14 cellular contexts compared by ENCODE assay signal in genomic region chr11:111724615-111725129, GRCh38. TPM values are rescaled to one million over a fixed set of nuclear protein-coding genes. Genes with fewer than 3 reads are reported as not detected.
A peak's percentile ranks its signal among the peaks of the same experiment; 100 is the strongest.
DNase-seq lines count a peak whose midpoint lies in the region; ATAC-seq, FAIRE-seq and TF ChIP-seq lines count a peak whose summit lies in the region.
"Had no signal": no experiment of that assay in that cellular context is flagged by ENCODE, and none has a peak within 500 bp of the region (broad histone marks: within the 10 kb centered on the region; RNA-seq: fewer than 3 reads in every experiment).

No MANE protein-coding gene starts in this region.

- intact Hi-C loops in CD8-positive, alpha-beta T cell (cut with DNase I, micrococcal nuclease): no loop called here
- intact Hi-C loops in K562 (cut with micrococcal nuclease) (no loop called here), HepG2 (cut with micrococcal nuclease; ENCODE audit: unreplicated experiment) (no loop called here), cardiac septum (cut with DNase I) (no loop called here), mammary epithelial cell (cut with micrococcal nuclease) (no loop called here)

- H3K79me2 ChIP-seq in K562 (ENCODE audit: control insufficient read depth, insufficient read depth, low read length) (no peaks in the 10 kb centered on the region), HepG2 (ENCODE audit: insufficient read depth, low read length) (no peaks in the 10 kb centered on the region), mammary epithelial cell (ENCODE audit: insufficient read depth, low read length) (no peaks in the 10 kb centered on the region)

- TF ChIP-seq EP300 in K562 (IDR thresholded peaks at IDR 0.05; ENCODE audit: low read length) (no peak), HepG2 (IDR thresholded peaks at IDR 0.05; ENCODE audit: low read depth in 2 of 2, low read length in 2 of 2) (no peak), HepG2 (CRISPR knock-in tag; IDR thresholded peaks at IDR 0.05; ENCODE audit: borderline replicate concordance) (no peak)

- H3K9me1 ChIP-seq in K562 (ENCODE audit: control insufficient read depth, insufficient read depth, low read length): no peaks in the 10 kb centered on the region

- TF ChIP-seq POLR2A in K562 (conservative IDR thresholded peaks at IDR 0.05) (no peak), HepG2 (IDR thresholded peaks at IDR 0.05; ENCODE audit: insufficient read depth in 1 of 2, low read depth in 2 of 2, low read length in 2 of 2) (no peak)

- peak overlapping the region; percentile 14 for H3K27ac Mint-ChIP-seq in CD8-positive, alpha-beta T cell

- H3K27me3 Mint-ChIP-seq in CD8-positive, alpha-beta T cell (ENCODE audit: low read depth): no peaks in the 10 kb centered on the region
- H3K27me3 Mint-ChIP-seq: CD8-positive, alpha-beta memory T cell had no signal

- TF ChIP-seq RAD21 in K562 (CRISPR knock-in tag; conservative IDR thresholded peaks at IDR 0.05 in 1 of 2, IDR thresholded peaks at IDR 0.05 in 1 of 2): no peak
- no peak for TF ChIP-seq RAD21 in HepG2 (CRISPR knock-in tag; IDR thresholded peaks at IDR 0.05)

- dilution Hi-C loops in mammary epithelial cell (cut with HindIII; ENCODE audit: low sequenced_read_pairs): loop anchor here (5.0 kb wide), 1 partner anchor 53 kb away; no protein-coding TSS in a partner anchor

- CTCF ChIA-PET in CD8-positive, alpha-beta T cell (lab: Charles Lee): interaction anchor here (0.9 to 1.4 kb wide), 3 partner anchors 15 to 117 kb away, joined by 3 read pairs; no protein-coding TSS in a partner anchor
- CTCF ChIA-PET in K562 (lab: Yijun Ruan, JAX; ENCODE audit: low intra/inter-chr PET ratio): no interaction called here
- CTCF ChIA-PET in HepG2 (lab: Yijun Ruan, JAX; ENCODE audit: low intra/inter-chr PET ratio, low total read pairs): no interaction called here
- CTCF ChIA-PET in mammary epithelial cell (lab: Charles Lee; ENCODE audit: low non-redundant PET): no interaction called here

- in situ Hi-C loops in K562 (cut with MboI) (no loop called here), HepG2 (cut with HindIII; ENCODE audit: extremely low pct_ligation_motif_present, low pct_unique_long_range_greater_than_20kb) (no loop called here), GM13977 (cut with MboI; ENCODE audit: low pct_unique_long_range_greater_than_20kb, low sequenced_read_pairs, unreplicated experiment) (no loop called here), mammary epithelial cell (cut with MboI; ENCODE audit: low sequenced_read_pairs in 2 of 2) (no loop called here)

- TF ChIP-seq CTCF in CD8-positive, alpha-beta T cell (IDR thresholded peaks at IDR 0.05): no peak
- no peak for TF ChIP-seq CTCF in K562 (IDR thresholded peaks at IDR 0.05 in 2 of 3, conservative IDR thresholded peaks at IDR 0.05 in 1 of 3; ENCODE audit: insufficient read depth in 2 of 3, low read depth in 1 of 3, low read length in 3 of 3)
- no peak for TF ChIP-seq CTCF in HepG2 (CRISPR knock-in tag; IDR thresholded peaks at IDR 0.05)
- TF ChIP-seq CTCF in GM13977 (IDR thresholded peaks at IDR 0.05; ENCODE audit: extremely low read depth, insufficient read depth, missing control alignments): no peak
- no peak for TF ChIP-seq CTCF in mammary epithelial cell (conservative IDR thresholded peaks at IDR 0.05 in 1 of 2, IDR thresholded peaks at IDR 0.05 in 1 of 2; ENCODE audit: extremely low read depth in 1 of 2, insufficient read depth in 1 of 2, low read depth in 1 of 2, low read length in 2 of 2)

- BruUV-seq in K562 (replicated peaks; lab: Mats Ljungman, UMichigan) (no TSS peak), HepG2 (replicated peaks; lab: Mats Ljungman, UMichigan) (no TSS peak), mammary epithelial cell (replicated peaks; lab: Mats Ljungman, UMichigan) (no TSS peak)

- H3K4me3 ChIP-seq in CD8-positive, alpha-beta T cell (ENCODE audit: low read depth, low read length): no peak overlapping the region
- H3K4me3 ChIP-seq in K562 (no peak overlapping the region), HepG2 (replicated peaks in 1 of 3; ENCODE audit: insufficient read depth in 1 of 3, low read depth in 2 of 3, low read length in 3 of 3) (no peak overlapping the region), subcutaneous abdominal adipose tissue (ENCODE audit: low read depth in 1 of 5, low read length in 5 of 5) (no peak overlapping the region), mammary epithelial cell (replicated peaks in 1 of 3; ENCODE audit: insufficient read depth in 1 of 3, low read depth in 2 of 3, low read length in 3 of 3) (no peak overlapping the region)

- H3K27me3 ChIP-seq in CD8-positive, alpha-beta T cell (ENCODE audit: insufficient read depth, low read length): no peaks in the 10 kb centered on the region
- no peaks in the 10 kb centered on the region for H3K27me3 ChIP-seq in K562 (ENCODE audit: control insufficient read depth in 2 of 2, insufficient read depth in 2 of 2, low read length in 2 of 2)
- no peaks in the 10 kb centered on the region for H3K27me3 ChIP-seq in HepG2 (ENCODE audit: control insufficient read depth in 1 of 2, insufficient read depth in 2 of 2, low read length in 2 of 2)
- no peaks in the 10 kb centered on the region for H3K27me3 ChIP-seq in subcutaneous abdominal adipose tissue (ENCODE audit: control insufficient read depth in 5 of 5, insufficient read depth in 4 of 5, low read length in 5 of 5)
- no peaks in the 10 kb centered on the region for H3K27me3 ChIP-seq in mammary epithelial cell (ENCODE audit: insufficient read depth, low read length)

- FAIRE-seq in K562 (lab: Jason Lieb, UNC) (no peak), HepG2 (lab: Jason Lieb, UNC) (no peak)

- no peak for ATAC-seq in CD8-positive, alpha-beta T cell
- ATAC-seq in K562 (no peak), HepG2 (no peak)

- peaks cover 83% of the 10 kb centered on the region for H3K36me3 Mint-ChIP-seq in CD8-positive, alpha-beta T cell

- peaks cover 32% of the 10 kb centered on the region for H3K36me3 ChIP-seq in CD8-positive, alpha-beta T cell (ENCODE audit: insufficient read depth, low read length)
- H3K36me3 ChIP-seq in K562 (ENCODE audit: control insufficient read depth, insufficient read depth, low read length) (peaks cover 70% of the 10 kb centered on the region; the same call in 2 of the 3 replicates), HepG2 (replicated peaks in 1 of 2; ENCODE audit: control insufficient read depth in 1 of 2, insufficient read depth in 2 of 2, low read length in 2 of 2) (peaks cover 30 to 70% of the 10 kb centered on the region in 2 experiments), subcutaneous abdominal adipose tissue (ENCODE audit: control insufficient read depth in 5 of 5, insufficient read depth in 5 of 5, low read length in 5 of 5) (peaks cover 25 to 87% (median 81%) of the 10 kb centered on the region in 5 donors), mammary epithelial cell (ENCODE audit: insufficient read depth, low read length) (peaks cover 38% of the 10 kb centered on the region)

- POLR2A ChIA-PET in CD8-positive, alpha-beta T cell (lab: Charles Lee): no interaction called here
- POLR2A ChIA-PET in K562 (lab: Yijun Ruan, JAX) (interaction anchor here (1.7 kb wide), 1 partner anchor 10 kb away, joined by 5 read pairs; no protein-coding TSS in a partner anchor), HepG2 (lab: Yijun Ruan, JAX) (no interaction called here)

- H3K9ac ChIP-seq in K562 (ENCODE audit: insufficient read depth in 1 of 2, low read depth in 2 of 2, low read length in 2 of 2) (no peak overlapping the region), HepG2 (ENCODE audit: insufficient read depth, low read depth, low read length) (no peak overlapping the region), subcutaneous abdominal adipose tissue (ENCODE audit: low read length in 5 of 5) (peak overlapping the region in 1 of 5 donors; percentile 13), mammary epithelial cell (ENCODE audit: insufficient read depth, low read length) (no peak overlapping the region)

- H3K9me3 Mint-ChIP-seq in CD8-positive, alpha-beta T cell: no peaks in the 10 kb centered on the region
- H3K9me3 Mint-ChIP-seq: CD14-positive monocyte; CD8-positive, alpha-beta memory T cell had no signal

- no peaks in the 10 kb centered on the region for H3K4me1 ChIP-seq in CD8-positive, alpha-beta T cell (ENCODE audit: insufficient read depth, low read length)
- H3K4me1 ChIP-seq in K562 (replicated peaks in 1 of 2; ENCODE audit: control insufficient read depth in 2 of 2, insufficient read depth in 2 of 2, low read length in 2 of 2) (peaks cover 0 to 2% of the 10 kb centered on the region in 2 experiments; a peak in 3 of 5 replicates), HepG2 (ENCODE audit: insufficient read depth, low read length) (peaks cover 38% of the 10 kb centered on the region), subcutaneous abdominal adipose tissue (ENCODE audit: control insufficient read depth in 5 of 5, insufficient read depth in 5 of 5, low read length in 5 of 5) (peaks cover 7 to 10% (median 9%) of the 10 kb centered on the region in 5 donors), mammary epithelial cell (ENCODE audit: insufficient read depth, low read length) (peaks cover 1% of the 10 kb centered on the region)

- H4K20me1 ChIP-seq in K562 (replicated peaks; ENCODE audit: control insufficient read depth, insufficient read depth, low read length) (no peaks in the 10 kb centered on the region), HepG2 (ENCODE audit: insufficient read depth, low read length) (no peaks in the 10 kb centered on the region), mammary epithelial cell (ENCODE audit: insufficient read depth, low read length) (no peaks in the 10 kb centered on the region)

- DNase-seq in CD8-positive, alpha-beta T cell: no peak
- DNase-seq in K562 (ENCODE audit: extremely low read depth in 1 of 4, low spot score in 3 of 4) (no peak), HepG2 (ENCODE audit: low spot score) (no peak), cardiac septum (ENCODE audit: low spot score) (no peak), GM13977 (ENCODE audit: low spot score) (no peak), mammary epithelial cell (no peak), NCI-H1417 (lab: John Stamatoyannopoulos, UW) (no peak)
- DNase-seq: CD8-positive, alpha-beta memory T cell; DMS53; GF-D8; H7 had no signal

- no peaks in the 10 kb centered on the region for H3K4me1 Mint-ChIP-seq in CD8-positive, alpha-beta T cell (ENCODE audit: low read depth)
- H3K4me1 Mint-ChIP-seq: CD14-positive monocyte; CD8-positive, alpha-beta memory T cell had no signal

- 88% methylated on average over 11 of the region's 11 CpGs for WGBS in K562 (ENCODE audit: insufficient coverage, low coverage, missing lambda C conversion rate)
- 91% methylated on average over 9 of the region's 11 CpGs for WGBS in HepG2 (ENCODE audit: low lambda C conversion rate)
- 94% methylated on average over 11 of the region's 11 CpGs for WGBS in mammary epithelial cell (ENCODE audit: low coverage, missing lambda C conversion rate)

- no peak overlapping the region for H3K27ac ChIP-seq in CD8-positive, alpha-beta T cell (ENCODE audit: low read depth, low read length)
- H3K27ac ChIP-seq in K562 (ENCODE audit: extremely low read depth, low read depth, low read length) (no peak overlapping the region), HepG2 (ENCODE audit: extremely low read length, insufficient read depth, low read length) (no peak overlapping the region), subcutaneous abdominal adipose tissue (ENCODE audit: low read depth, low read length) (peak overlapping the region; percentile 14), mammary epithelial cell (ENCODE audit: insufficient read depth, low read depth, low read length) (no peak overlapping the region)
- H3K27ac ChIP-seq: 22Rv1 had no signal

- no peak overlapping the region for H3K4me3 Mint-ChIP-seq in CD8-positive, alpha-beta T cell
- H3K4me3 Mint-ChIP-seq: CD14-positive monocyte; CD8-positive, alpha-beta memory T cell had no signal

- H3K9me3 ChIP-seq in CD8-positive, alpha-beta T cell (ENCODE audit: low read length): no peaks in the 10 kb centered on the region
- H3K9me3 ChIP-seq in K562 (replicated peaks; ENCODE audit: control insufficient read depth, insufficient read depth, low read depth, low read length) (no peaks in the 10 kb centered on the region), HepG2 (ENCODE audit: low read length) (no peaks in the 10 kb centered on the region), subcutaneous abdominal adipose tissue (ENCODE audit: control insufficient read depth in 5 of 5, low read length in 5 of 5) (no peaks in the 10 kb centered on the region), mammary epithelial cell (replicated peaks; ENCODE audit: insufficient read depth, low read length) (no peaks in the 10 kb centered on the region)

- no peak overlapping the region for H2AFZ ChIP-seq in K562 (ENCODE audit: low read depth, low read length)
- no peak overlapping the region for H2AFZ ChIP-seq in HepG2 (ENCODE audit: low read length)
- no peak overlapping the region for H2AFZ ChIP-seq in mammary epithelial cell (ENCODE audit: low read depth, low read length)

- H3K4me2 ChIP-seq in K562 (ENCODE audit: insufficient read depth, low read length) (no peak overlapping the region), HepG2 (ENCODE audit: low read depth, low read length) (no peak overlapping the region), mammary epithelial cell (ENCODE audit: insufficient read depth, low read depth, low read length) (no peak overlapping the region)

RNA-seq across cellular contexts. Expression of gene PPP2R1B, which starts 41.5 kb away (rescaled TPM):
- 10 to 100 TPM; 47.4 to 53.8 TPM for total RNA-seq in CD8-positive, alpha-beta T cell
- 46.5 and 64.1 TPM in 2 replicates for total RNA-seq in K562 (2011; cell fraction: chromatin; rRNA removed; ENCODE audit: low replicate concordance)
- 22.1 and 22.3 TPM in 2 replicates for total RNA-seq in K562 (2011; cell fraction: nucleolus; rRNA removed)
- total RNA-seq in K562 (2011; cell fraction: nucleoplasm; rRNA removed): 33.6 and 43.7 TPM in 2 replicates
- total RNA-seq in K562 (2014; rRNA removed) (24.6 and 32.1 TPM in 2 replicates), K562 (2014; rRNA removed; fragmentation: Illumina TruSeq; extraction: Trizol) (39.8 and 46.0 TPM in 2 replicates), K562 (2015; rRNA removed; fragmentation: Illumina TruSeq; extraction: Trizol) (25.1 and 30.4 TPM in 2 replicates), K562 (2021) (57.3 and 57.4 TPM in 2 replicates), HepG2 (2016; rRNA removed; fragmentation: Illumina TruSeq; extraction: Trizol) (56.8 and 93.9 TPM in 2 replicates), cardiac septum (12.9 TPM), mammary epithelial cell (10 to 100 TPM; 26.2 to 34.7 TPM)
- polyA plus RNA-seq in K562 (2011; rRNA removed) (33.4 and 48.4 TPM in 2 replicates), K562 (2014; fragmentation: Illumina TruSeq; extraction: Trizol) (36.4 and 39.4 TPM in 2 replicates), K562 (2014; fragmentation: Nextera tagmentation; extraction: Ambion mirVana) (10 to 100 TPM; 50.9 to 68.5 TPM), K562 (2014; rRNA removed) (24.7 and 31.5 TPM in 2 replicates), HepG2 (2011; rRNA removed) (20.9 and 22.1 TPM in 2 replicates), mammary epithelial cell (25.0 TPM)
- 23.5 and 28.5 TPM in 2 replicates for polyA plus RNA-seq in K562 (2011; cell fraction: cytosol; rRNA removed)
- polyA plus RNA-seq in K562 (2011; cell fraction: nucleus; rRNA removed): 21.3 and 22.6 TPM in 2 replicates
- 16.8 and 30.6 TPM in 2 replicates for polyA plus RNA-seq in K562 (2012)
- 84.3 and 113 TPM in 2 replicates for polyA minus RNA-seq in K562 (2011; rRNA and poly(A)+ RNA removed)
- 32.5 and 47.0 TPM in 2 replicates for polyA minus RNA-seq in K562 (2011; cell fraction: cytosol; rRNA and poly(A)+ RNA removed)
- 19.3 and 31.8 TPM in 2 replicates for polyA minus RNA-seq in K562 (2011; cell fraction: nucleus; rRNA and poly(A)+ RNA removed)
- 9.8 and 10.6 TPM in 2 replicates for total RNA-seq in HepG2 (2016; cell fraction: cytosol; rRNA removed; fragmentation: Illumina TruSeq; extraction: Trizol; ENCODE audit: low read depth)
- total RNA-seq in HepG2 (2016; cell fraction: insoluble cytoplasmic fraction; rRNA removed; fragmentation: Illumina TruSeq; extraction: Trizol): 54.4 and 91.0 TPM in 2 replicates
- total RNA-seq in HepG2 (2016; cell fraction: membrane; rRNA removed; fragmentation: Illumina TruSeq; extraction: Trizol): 14.0 and 18.1 TPM in 2 replicates
- total RNA-seq in HepG2 (2016; cell fraction: nucleus; rRNA removed; fragmentation: Illumina TruSeq; extraction: Trizol): 40.7 and 41.0 TPM in 2 replicates
- polyA plus RNA-seq in HepG2 (2011; cell fraction: cytosol; rRNA removed): 13.4 and 16.6 TPM in 2 replicates
- 34.8 and 48.7 TPM in 2 replicates for polyA plus RNA-seq in HepG2 (2011; cell fraction: nucleus; rRNA removed)
- polyA plus RNA-seq in HepG2 (2012): 17.9 and 20.4 TPM in 2 replicates
- polyA plus RNA-seq in HepG2 (2016; cell fraction: cytosol; fragmentation: Illumina TruSeq; extraction: Trizol; ENCODE audit: low read depth): 1.4 and 2.1 TPM in 2 replicates
- polyA plus RNA-seq in HepG2 (2016; cell fraction: insoluble cytoplasmic fraction; fragmentation: Illumina TruSeq; extraction: Trizol; ENCODE audit: low read depth): 48.5 and 52.1 TPM in 2 replicates
- 4.7 and 5.1 TPM in 2 replicates for polyA plus RNA-seq in HepG2 (2016; cell fraction: membrane; fragmentation: Illumina TruSeq; extraction: Trizol; ENCODE audit: low read depth)
- 33.7 and 36.2 TPM in 2 replicates for polyA plus RNA-seq in HepG2 (2016; cell fraction: nucleus; fragmentation: Illumina TruSeq; extraction: Trizol; ENCODE audit: insufficient read depth, low read depth)
- polyA minus RNA-seq in HepG2 (2011; rRNA and poly(A)+ RNA removed; ENCODE audit: low replicate concordance): 41.9 and 53.6 TPM in 2 replicates
- polyA minus RNA-seq in HepG2 (2011; cell fraction: cytosol; rRNA and poly(A)+ RNA removed): 24.9 and 26.4 TPM in 2 replicates
- polyA minus RNA-seq in HepG2 (2011; cell fraction: nucleus; rRNA and poly(A)+ RNA removed): 62.1 and 67.5 TPM in 2 replicates
- polyA minus RNA-seq in mammary epithelial cell: 30.0 TPM
